13 cellular contexts compared by ENCODE assay signal in the genomic region with DNA sequence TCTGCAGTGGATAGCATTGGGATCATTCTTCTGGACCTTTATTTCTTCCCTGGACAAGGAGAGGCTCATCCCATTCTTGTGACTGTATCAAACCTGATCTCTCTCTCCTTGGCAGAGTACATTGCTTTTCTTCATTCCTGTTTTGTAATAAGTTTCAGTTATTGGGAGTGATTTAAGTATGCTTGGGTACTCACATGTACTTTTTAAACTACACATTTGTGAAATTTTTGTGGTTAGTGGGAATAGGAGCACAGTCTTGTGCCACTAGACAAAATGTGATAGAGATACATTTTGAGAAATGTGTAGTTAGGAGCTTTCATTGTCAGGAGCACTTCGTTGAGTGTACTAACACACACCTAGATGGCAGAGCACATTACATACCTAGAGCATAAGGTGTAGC.
DNase-seq lines count a peak whose midpoint lies in the region; ATAC-seq and TF ChIP-seq lines count a peak whose summit lies in the region.
"Had no signal": no experiment of that assay in that cellular context is flagged by ENCODE, and none has a peak within 500 bp of the region (broad histone marks: within the 10 kb centered on the region; RNA-seq: fewer than 3 reads in every experiment).

No MANE protein-coding gene starts in this region.

- TF ChIP-seq CTCF in astrocyte of the cerebellum (IDR thresholded peaks at IDR 0.05; ENCODE audit: low read depth, low read length, missing control alignments) (no peak), neural progenitor cell (IDR thresholded peaks at IDR 0.05) (no peak)

- no peaks in the 10 kb centered on the region for H3K9me3 ChIP-seq in neural progenitor cell (ENCODE audit: low read depth)
- H3K9me3 ChIP-seq: Caco-2 had no signal

- ATAC-seq in GM19023 (IDR thresholded peaks at IDR 0.05; ENCODE audit: unreplicated experiment) (no peak), HG02870 (IDR thresholded peaks at IDR 0.05; ENCODE audit: unreplicated experiment) (no peak), HG03442 (IDR thresholded peaks at IDR 0.05; ENCODE audit: unreplicated experiment) (no peak)

- peaks cover 5% of the 10 kb centered on the region for H3F3A ChIP-seq in neural progenitor cell (ENCODE audit: low read depth)

- in situ Hi-C loops in astrocyte of the cerebellum (cut with HindIII; ENCODE audit: low sequenced_read_pairs), result no loop called here

- peaks cover 19% of the 10 kb centered on the region for H3K4me1 ChIP-seq in neural progenitor cell
- H3K4me1 ChIP-seq: Caco-2 had no signal

- peaks cover 22% of the 10 kb centered on the region for H3K4me1 Mint-ChIP-seq in neural progenitor cell
- H3K4me1 Mint-ChIP-seq: H9 had no signal

- no peak overlapping the region for H3K9ac ChIP-seq in neural progenitor cell

- no peaks in the 10 kb centered on the region for H3K27me3 ChIP-seq in neural progenitor cell

- H3K4me3 Mint-ChIP-seq in neural progenitor cell, result no peak overlapping the region
- H3K4me3 Mint-ChIP-seq: CD4-positive, alpha-beta T cell; H9 had no signal

- H3K27ac ChIP-seq in neural progenitor cell, result no peak overlapping the region
- H3K27ac ChIP-seq: C4-2B had no signal

- no peaks in the 10 kb centered on the region for H3K9me3 Mint-ChIP-seq in neural progenitor cell
- H3K9me3 Mint-ChIP-seq: CD4-positive, alpha-beta T cell; H9 had no signal

- DNase-seq in LHCN-M2 (ENCODE audit: low read depth) (peak; percentile 24), astrocyte of the cerebellum (ENCODE audit: low read depth) (peak; percentile 5), fibroblast of peridontal ligament (ENCODE audit: extremely low read depth) (peak; percentile 3), neural progenitor cell (ENCODE audit: low spot score) (no peak), pons (ENCODE audit: low spot score) (no peak)
- DNase-seq: AML-193; Caco-2; CD4-positive, alpha-beta T cell; H9 had no signal

- peaks cover 2% of the 10 kb centered on the region for H3K27me3 Mint-ChIP-seq in neural progenitor cell (ENCODE audit: insufficient read depth, low read depth)
- H3K27me3 Mint-ChIP-seq: CD4-positive, alpha-beta T cell had no signal

- H3K79me2 ChIP-seq in neural progenitor cell (ENCODE audit: low read depth), result no peaks in the 10 kb centered on the region

- H3K36me3 ChIP-seq in neural progenitor cell, result no peaks in the 10 kb centered on the region

- H4K20me1 ChIP-seq in neural progenitor cell (ENCODE audit: low read depth), result no peaks in the 10 kb centered on the region

- H3K4me3 ChIP-seq in astrocyte of the cerebellum (ENCODE audit: low read depth, low read length), result no peak overlapping the region
- no peak overlapping the region for H3K4me3 ChIP-seq in neural progenitor cell

- no peaks in the 10 kb centered on the region for H3K36me3 Mint-ChIP-seq in neural progenitor cell

- no peak overlapping the region for H3K4me2 ChIP-seq in neural progenitor cell

- peak overlapping the region; percentile 15 for H2AFZ ChIP-seq in neural progenitor cell (replicated peaks)

- no peak overlapping the region for H3K27ac Mint-ChIP-seq in neural progenitor cell
- H3K27ac Mint-ChIP-seq: CD4-positive, alpha-beta T cell; H9 had no signal

Comparison
In these comparisons a context has a peak if more than half of its experiments do, and no peak if none do; other contexts are left out.
1. DNase-seq: peak in LHCN-M2 (single experiment), astrocyte of the cerebellum (single experiment) and fibroblast of peridontal ligament (single experiment); none in neural progenitor cell (single experiment) and pons (single experiment).